In the genomic region with DNA sequence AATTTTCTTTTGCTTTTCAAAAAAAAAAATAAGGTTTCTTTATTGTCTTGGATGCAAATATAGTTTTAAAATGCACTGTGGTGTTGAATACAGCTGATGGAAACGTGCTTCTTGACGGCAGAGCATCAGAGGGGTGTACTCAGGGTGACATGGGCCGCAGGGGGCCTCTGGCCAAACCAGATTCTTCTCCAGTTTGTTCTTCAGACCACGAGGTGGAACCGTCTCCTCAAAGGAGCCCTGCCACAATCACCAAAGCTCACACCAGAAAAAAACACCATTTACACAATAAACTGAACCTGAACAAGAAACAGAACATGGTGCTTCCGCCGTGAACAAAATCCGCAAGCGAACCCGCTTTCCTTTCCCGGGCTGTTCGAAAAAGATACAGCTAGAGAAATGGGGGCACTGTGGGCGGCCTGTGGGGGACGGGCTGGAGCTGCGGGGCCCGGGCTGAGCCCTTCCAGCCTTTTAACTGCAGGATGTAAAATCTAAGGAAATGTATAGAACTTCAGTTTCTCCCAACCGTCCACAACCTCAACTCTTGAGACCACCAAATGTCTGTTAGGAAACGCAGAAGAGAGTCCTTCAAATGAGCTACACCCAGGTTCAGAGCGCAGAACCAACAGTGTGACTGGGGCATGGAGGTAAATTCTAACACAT, we compare ENCODE assay signal across 22 cellular contexts. TPM values are rescaled to one million over a fixed set of nuclear protein-coding genes. Genes with fewer than 3 reads are reported as not detected.
DNase-seq lines count a peak whose midpoint lies in the region; ATAC-seq and TF ChIP-seq lines count a peak whose summit lies in the region.
"Had no signal": no experiment of that assay in that cellular context is flagged by ENCODE, and none has a peak within 500 bp of the region (broad histone marks: within the 10 kb centered on the region; RNA-seq: fewer than 3 reads in every experiment).

No MANE protein-coding gene starts in this region.

- TF ChIP-seq CTCF in OCI-LY7 (conservative IDR thresholded peaks at IDR 0.05; ENCODE audit: low read length) (peak; percentile 55), progenitor cell of endocrine pancreas (IDR thresholded peaks at IDR 0.05; ENCODE audit: unreplicated experiment) (no peak)

- H3K4me1 ChIP-seq in OCI-LY7 (ENCODE audit: insufficient read depth, low read length, poor library complexity, severe bottlenecking) = no peaks in the 10 kb centered on the region

- POLR2A ChIA-PET in OCI-LY7 (lab: Charles Lee) = interaction anchor here (0.5 to 0.8 kb wide), 3 partner anchors 181 to 463 kb away, joined by 3 to 4 read pairs (median 3); no protein-coding TSS in a partner anchor

- H3K79me2 ChIP-seq in OCI-LY7 (ENCODE audit: insufficient read depth, low read depth, low read length) = no peaks in the 10 kb centered on the region

- no peak for ATAC-seq in GM18858 (IDR thresholded peaks at IDR 0.05; ENCODE audit: unreplicated experiment)

- TF ChIP-seq RAD21 in Ishikawa (IDR thresholded peaks at IDR 0.05; ENCODE audit: low read depth) = peak; percentile 23; the same call in 1 of the 2 replicates

- H3K27me3 Mint-ChIP-seq in progenitor cell of endocrine pancreas = no peaks in the 10 kb centered on the region
- H3K27me3 Mint-ChIP-seq: CD4-positive, alpha-beta memory T cell; IgD-negative memory B cell had no signal

- H4K20me1 ChIP-seq in OCI-LY7 (ENCODE audit: insufficient read depth, low read length) = no peaks in the 10 kb centered on the region
- H4K20me1 ChIP-seq: BLaER1 treated with 17β-estradiol and CSF1 and Interleukin-3, amounts not matched to agents 10 nM and 100 nM had no signal

- peak; percentile 27 for DNase-seq in DMS53 (lab: John Stamatoyannopoulos, UW)
- DNase-seq in DMS53 treated with DMSO at 0.1 percent for 48 hours (lab: John Stamatoyannopoulos, UW; ENCODE audit: unreplicated experiment) = no peak
- peak; percentile 32 for DNase-seq in OCI-LY7 (ENCODE audit: low spot score)
- DNase-seq in progenitor cell of endocrine pancreas (ENCODE audit: low spot score, unreplicated experiment) = no peak
- DNase-seq in hippocampal formation (lab: John Stamatoyannopoulos, UW) = no peak
- DNase-seq in T-helper 9 cell = no peak
- DNase-seq: Caco-2; CD4-positive, alpha-beta memory T cell; GDM1; NCI-H1092; NCI-H1436 treated with DMSO at 0.1 percent for 48 hours; NCI-H2029 treated with DMSO at 0.1 percent for 48 hours; NCI-H2171; NCI-H524 treated with DMSO at 0.1 percent for 48 hours; PC-9; RPMI8226; SHP77 had no signal

- no peaks in the 10 kb centered on the region for H3K9me2 ChIP-seq in OCI-LY7 (ENCODE audit: insufficient read depth, low read length)

- H2AFZ ChIP-seq in OCI-LY7 (ENCODE audit: low read length) = no peak overlapping the region
- H2AFZ ChIP-seq: PC-9 had no signal

- H3K36me3 Mint-ChIP-seq in progenitor cell of endocrine pancreas (ENCODE audit: insufficient read depth) = no peaks in the 10 kb centered on the region
- H3K36me3 Mint-ChIP-seq: CD4-positive, alpha-beta memory T cell; IgD-negative memory B cell had no signal

- no peak overlapping the region for H3K4me2 ChIP-seq in OCI-LY7 (ENCODE audit: low read length)
- H3K4me2 ChIP-seq: BLaER1 treated with 17β-estradiol and CSF1 and Interleukin-3, amounts not matched to agents 10 nM and 100 nM; PC-9 had no signal

- H3K4me3 ChIP-seq in OCI-LY7 (ENCODE audit: low read depth, low read length, poor library complexity, severe bottlenecking) = no peak overlapping the region
- H3K4me3 ChIP-seq: BLaER1 treated with 17β-estradiol and CSF1 and Interleukin-3, amounts not matched to agents 10 nM and 100 nM; PC-9 had no signal

- intact Hi-C loops in OCI-LY7 (cut with micrococcal nuclease; ENCODE audit: unreplicated experiment) = no loop called here

- no peak for TF ChIP-seq EP300 in Ishikawa (IDR thresholded peaks at IDR 0.05; ENCODE audit: borderline replicate concordance)

- H3K27ac ChIP-seq in OCI-LY7 (ENCODE audit: low read depth, low read length, poor library complexity, severe bottlenecking) = no peak overlapping the region
- H3K27ac ChIP-seq: 22Rv1; BLaER1 treated with 17β-estradiol and CSF1 and Interleukin-3, amounts not matched to agents 10 nM and 100 nM; PC-9 had no signal

- CTCF ChIA-PET in OCI-LY7 (lab: Charles Lee; ENCODE audit: unreplicated experiment) = no interaction called here

- no TSS peak for BruUV-seq in OCI-LY7 (replicated peaks; lab: Mats Ljungman, UMichigan)

- H3K4me1 Mint-ChIP-seq in progenitor cell of endocrine pancreas (ENCODE audit: low read depth) = no peaks in the 10 kb centered on the region
- H3K4me1 Mint-ChIP-seq: CD4-positive, alpha-beta memory T cell; IgD-negative memory B cell had no signal

- H3K9me3 Mint-ChIP-seq in progenitor cell of endocrine pancreas (ENCODE audit: low read depth) = peaks cover 6% of the 10 kb centered on the region
- H3K9me3 Mint-ChIP-seq: CD4-positive, alpha-beta memory T cell; IgD-negative memory B cell had no signal

- H3K36me3 ChIP-seq in OCI-LY7 (ENCODE audit: insufficient read depth, low read length) = no peaks in the 10 kb centered on the region
- H3K36me3 ChIP-seq: BLaER1 treated with 17β-estradiol and CSF1 and Interleukin-3, amounts not matched to agents 10 nM and 100 nM had no signal

- H3K27ac Mint-ChIP-seq in progenitor cell of endocrine pancreas = peak overlapping the region; percentile 24
- H3K27ac Mint-ChIP-seq: CD4-positive, alpha-beta memory T cell; IgD-negative memory B cell had no signal

- H3K4me3 Mint-ChIP-seq in progenitor cell of endocrine pancreas (ENCODE audit: low read depth) = no peak overlapping the region
- H3K4me3 Mint-ChIP-seq: CD4-positive, alpha-beta memory T cell; IgD-negative memory B cell had no signal

- no peaks in the 10 kb centered on the region for H3K9me3 ChIP-seq in OCI-LY7 (ENCODE audit: low read length)

TF ChIP-seq in Ishikawa, 13 proteins besides CTCF, POLR2A, EP300 and RAD21:
- TF ChIP-seq, protein P1, sequence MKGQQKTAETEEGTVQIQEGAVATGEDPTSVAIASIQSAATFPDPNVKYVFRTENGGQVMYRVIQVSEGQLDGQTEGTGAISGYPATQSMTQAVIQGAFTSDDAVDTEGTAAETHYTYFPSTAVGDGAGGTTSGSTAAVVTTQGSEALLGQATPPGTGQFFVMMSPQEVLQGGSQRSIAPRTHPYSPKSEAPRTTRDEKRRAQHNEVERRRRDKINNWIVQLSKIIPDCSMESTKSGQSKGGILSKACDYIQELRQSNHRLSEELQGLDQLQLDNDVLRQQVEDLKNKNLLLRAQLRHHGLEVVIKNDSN (IDR thresholded peaks at IDR 0.05) = no peak
- TF ChIP-seq CREB1 (IDR thresholded peaks at IDR 0.05; ENCODE audit: low read depth) (no peak), EGR1 (IDR thresholded peaks at IDR 0.05) (no peak), CEBPB (IDR thresholded peaks at IDR 0.05) (no peak), TEAD4 (IDR thresholded peaks at IDR 0.05) (no peak), NFIC (IDR thresholded peaks at IDR 0.05) (no peak), YY1 (IDR thresholded peaks at IDR 0.05; ENCODE audit: low read depth) (no peak), TAF1 (IDR thresholded peaks at IDR 0.05; ENCODE audit: low read depth) (no peak)
- TF ChIP-seq, protein P2, sequence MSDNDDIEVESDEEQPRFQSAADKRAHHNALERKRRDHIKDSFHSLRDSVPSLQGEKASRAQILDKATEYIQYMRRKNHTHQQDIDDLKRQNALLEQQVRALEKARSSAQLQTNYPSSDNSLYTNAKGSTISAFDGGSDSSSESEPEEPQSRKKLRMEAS (IDR thresholded peaks at IDR 0.05) = no peak

RNA-seq across cellular contexts. Expression of gene PSMG2, which starts 34.5 kb away (rescaled TPM):
- total RNA-seq in OCI-LY7 (2014; rRNA removed; shearing (Covaris generic)) = 61.7 and 69.2 TPM in 2 replicates
- total RNA-seq in OCI-LY7 (2022) = 98.8 and 103 TPM in 2 replicates
- 56.7 and 58.2 TPM in 2 replicates for total RNA-seq in progenitor cell of endocrine pancreas

RNA-seq across cellular contexts. Expression of gene CEP76, which starts 34.9 kb away (rescaled TPM):
- total RNA-seq in OCI-LY7 (2014; rRNA removed; shearing (Covaris generic)) = 22.1 and 23.7 TPM in 2 replicates
- 13.7 and 14.1 TPM in 2 replicates for total RNA-seq in OCI-LY7 (2022)
- 12.1 and 14.4 TPM in 2 replicates for total RNA-seq in progenitor cell of endocrine pancreas

Comparison
In these comparisons a context has a peak if more than half of its experiments do, and no peak if none do; other contexts are left out.
1. DNase-seq: peak in DMS53 (single experiment) and OCI-LY7 (single experiment); none in DMS53 treated with DMSO at 0.1 percent for 48 hours (single experiment), progenitor cell of endocrine pancreas (single experiment), hippocampal formation (0 of 2) and T-helper 9 cell (single experiment).